8 cellular contexts compared by ENCODE assay signal in the genomic region with DNA sequence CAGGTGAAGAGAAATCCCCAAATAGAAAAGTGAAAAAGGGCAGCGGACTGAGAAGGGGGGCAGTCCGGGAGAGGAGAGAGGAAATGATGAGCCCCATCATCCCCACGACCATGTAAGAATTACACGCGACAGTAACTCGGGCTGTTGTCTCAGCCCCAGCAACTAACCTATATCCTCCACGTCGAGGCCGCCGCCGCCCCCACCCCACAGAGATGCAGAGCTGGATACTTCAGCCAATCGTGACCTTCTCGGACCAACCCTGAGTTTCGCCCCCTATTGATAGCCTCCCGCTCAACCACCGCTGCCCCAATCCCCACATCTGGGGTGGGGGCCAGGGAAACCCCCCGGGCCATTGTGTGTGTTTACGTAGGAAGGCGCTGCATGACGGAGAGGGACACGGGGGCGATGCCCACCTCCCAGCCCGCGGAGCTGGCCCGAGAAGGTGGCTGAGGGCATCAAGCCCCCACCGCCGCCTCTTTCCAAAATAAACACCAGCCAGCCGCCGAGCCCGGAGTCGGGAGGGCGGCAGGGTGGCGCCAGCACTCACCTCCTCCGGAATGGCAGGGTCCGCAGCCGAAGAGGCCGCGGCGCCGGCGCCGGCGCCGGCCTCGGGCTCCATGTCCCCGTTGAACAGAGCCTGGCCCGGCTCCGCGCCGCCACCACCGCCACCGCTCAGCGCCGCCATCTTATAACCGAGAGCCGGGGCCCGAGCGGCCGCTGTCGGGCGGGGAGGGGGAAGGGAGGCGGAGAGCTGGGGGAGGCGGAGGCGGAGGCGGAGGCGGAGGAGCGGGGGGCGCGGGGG. TPM values are rescaled to one million over a fixed set of nuclear protein-coding genes. Genes with fewer than 3 reads are reported as not detected.
A peak's percentile ranks its signal among the peaks of the same experiment; 100 is the strongest.
DNase-seq lines count a peak whose midpoint lies in the region; ATAC-seq and TF ChIP-seq lines count a peak whose summit lies in the region.

No MANE protein-coding gene starts in this region.

- peak; percentile 48 for TF ChIP-seq CTCF in epithelial cell of proximal tubule (conservative IDR thresholded peaks at IDR 0.05; ENCODE audit: low read depth, low read length)

- H3K36me3 ChIP-seq in NT2/D1 (ENCODE audit: insufficient read depth, insufficient read length, low read length): no peaks in the 10 kb centered on the region
- no peaks in the 10 kb centered on the region for H3K36me3 ChIP-seq in mucosa of stomach (ENCODE audit: control insufficient read depth, insufficient read depth, low read length)

- no peaks in the 10 kb centered on the region for H3K9me3 ChIP-seq in NT2/D1 (ENCODE audit: insufficient read depth, low read length)
- no peaks in the 10 kb centered on the region for H3K9me3 ChIP-seq in mucosa of stomach (ENCODE audit: control insufficient read depth, low read length)

- H3K4me3 ChIP-seq in NT2/D1 (ENCODE audit: insufficient read length, low read depth) (peak overlapping the region; percentile 80), epithelial cell of proximal tubule (ENCODE audit: low read depth, low read length) (peak overlapping the region; percentile 91), mucosa of stomach (ENCODE audit: low read length) (peak overlapping the region; percentile 87)

- ATAC-seq in GM19452 (IDR thresholded peaks at IDR 0.05; ENCODE audit: unreplicated experiment) (peak; percentile 83), HG03571 (IDR thresholded peaks at IDR 0.05; ENCODE audit: unreplicated experiment) (peak; percentile 84)

- no peaks in the 10 kb centered on the region for H3K27me3 ChIP-seq in NT2/D1 (ENCODE audit: insufficient read depth, insufficient read length)
- no peaks in the 10 kb centered on the region for H3K27me3 ChIP-seq in mucosa of stomach (ENCODE audit: control insufficient read depth, insufficient read depth, low read length)

- H3K9ac ChIP-seq in NT2/D1 (ENCODE audit: insufficient read length, low read depth): peak overlapping the region; percentile 81
- H3K9ac ChIP-seq in mucosa of stomach (ENCODE audit: low read length): peak overlapping the region; percentile 99

- H3K4me1 ChIP-seq in NT2/D1 (ENCODE audit: insufficient read depth, insufficient read length): no peaks in the 10 kb centered on the region
- no peaks in the 10 kb centered on the region for H3K4me1 ChIP-seq in mucosa of stomach (ENCODE audit: control insufficient read depth, insufficient read depth, low read length)

- DNase-seq in COR-L47 (lab: John Stamatoyannopoulos, UW) (peak; percentile 67), NT2/D1 (ENCODE audit: low read depth, low spot score) (peak; percentile 59), activated T-cell treated with anti-CD3 and anti-CD28 coated beads for 1 hour (ENCODE audit: low read depth) (peak; percentile 61), epithelial cell of proximal tubule (ENCODE audit: low read depth) (no peak)
- DNase-seq in stimulated activated CD8-positive, alpha-beta memory T cell treated with anti-CD3 and anti-CD28 coated beads, Interleukin-4, amount 100 ng/mL, for 48 hours: peak; percentile 75

RNA-seq across cellular contexts. Expression of a gene that starts 0.5 kb away (rescaled TPM):
- 7.0 and 7.3 TPM in 2 replicates for total RNA-seq in epithelial cell of proximal tubule
